20 cellular contexts compared by ENCODE assay signal in the genomic region with DNA sequence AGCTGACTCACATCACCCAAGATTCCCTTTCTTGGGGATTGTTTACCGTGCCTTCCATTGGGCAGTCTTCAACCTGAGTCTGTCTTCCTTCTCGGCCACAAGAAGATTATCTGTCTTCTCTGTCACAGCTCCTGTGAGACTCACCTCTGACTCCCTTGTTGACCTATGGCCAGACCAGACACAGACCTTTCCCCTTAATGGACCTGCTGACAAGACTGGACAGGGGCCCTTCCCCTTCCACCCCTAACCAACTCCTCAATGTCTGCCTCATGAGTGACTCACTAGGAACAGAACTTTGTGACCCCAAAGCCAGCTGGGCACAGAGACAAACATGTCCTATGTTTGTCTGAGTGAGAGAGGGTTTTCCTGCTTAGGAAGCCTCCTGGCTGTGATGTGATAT.
DNase-seq lines count a peak whose midpoint lies in the region; ATAC-seq, FAIRE-seq and TF ChIP-seq lines count a peak whose summit lies in the region.
"Had no signal": no experiment of that assay in that cellular context is flagged by ENCODE, and none has a peak within 500 bp of the region (broad histone marks: within the 10 kb centered on the region; RNA-seq: fewer than 3 reads in every experiment).

No MANE protein-coding gene starts in this region.

- H3K9me3 ChIP-seq in trophoblast cell (ENCODE audit: insufficient read depth, low read depth, low read length) (peaks cover 9% of the 10 kb centered on the region), esophagus muscularis mucosa (peaks cover 0 to 20% (median 12%) of the 10 kb centered on the region in 4 donors), pancreas (no peaks in the 10 kb centered on the region)
- H3K9me3 ChIP-seq: Caco-2 had no signal

- H3K4me2 ChIP-seq in trophoblast cell (ENCODE audit: low read length) = no peak overlapping the region
- H3K4me2 ChIP-seq: BLaER1, GM23338 had no signal

- H2BK12ac ChIP-seq in trophoblast cell (ENCODE audit: low read length) = no peak overlapping the region

- ATAC-seq in pancreas = no peak
- ATAC-seq: GM23338 had no signal

- H3K4me1 ChIP-seq in trophoblast cell (ENCODE audit: control insufficient read depth in 1 of 2, insufficient read depth in 2 of 2, low read length in 2 of 2) (peaks cover 4 to 12% of the 10 kb centered on the region in 2 experiments), esophagus muscularis mucosa (no peaks in the 10 kb centered on the region), pancreas (no peaks in the 10 kb centered on the region)
- H3K4me1 ChIP-seq: Caco-2 had no signal

- no peak for TF ChIP-seq EP300 in esophagus muscularis mucosa (IDR thresholded peaks at IDR 0.05)

- no peak overlapping the region for H3K14ac ChIP-seq in trophoblast cell (ENCODE audit: low read length)

- DNase-seq in activated CD8-positive, alpha-beta memory T cell treated with anti-CD3 and anti-CD28 coated beads, Interleukin-2, amount 50 U/mL, for 48 hours = peak; percentile 10
- DNase-seq in activated CD8-positive, alpha-beta memory T cell treated with anti-CD3 and anti-CD28 coated beads, Interleukin-2, amount 50 U/mL, for 4 hours = no peak
- DNase-seq in LoVo (ENCODE audit: low spot score) (peak; percentile 7), islet precursor cell (peak; percentile 70), trophoblast cell (no peak), iPS-NIHi7 (ENCODE audit: extremely low spot score) (no peak), esophagus muscularis mucosa (ENCODE audit: extremely low spot score) (no peak), pancreas (no peak)
- DNase-seq: AML-193; Caco-2; CD8-positive, alpha-beta memory T cell; DMS 273 treated with DMSO at 0.1 percent for 48 hours; DMS79; EL; H7 had no signal

- no peak overlapping the region for H4K91ac ChIP-seq in trophoblast cell (ENCODE audit: low read depth, low read length)

- H3K79me1 ChIP-seq in trophoblast cell (ENCODE audit: low read length) = no peaks in the 10 kb centered on the region

- no peak overlapping the region for H4K12ac ChIP-seq in trophoblast cell (ENCODE audit: low read depth, low read length)

- H3K4me3 ChIP-seq in trophoblast cell (ENCODE audit: low read depth, low read length) (no peak overlapping the region), esophagus muscularis mucosa (no peak overlapping the region), pancreas (no peak overlapping the region)
- H3K4me3 ChIP-seq: BLaER1, GM23338 had no signal

- H3K23ac ChIP-seq in trophoblast cell (ENCODE audit: low read length) = no peak overlapping the region

- H2AK5ac ChIP-seq in trophoblast cell (ENCODE audit: low read length) = no peak overlapping the region

- peaks cover 2% of the 10 kb centered on the region for H3K79me2 ChIP-seq in trophoblast cell (ENCODE audit: control insufficient read depth, insufficient read depth, low read length, poor library complexity)

- H3K36me3 ChIP-seq in trophoblast cell (ENCODE audit: control insufficient read depth in 1 of 2, insufficient read depth in 2 of 2, low read length in 2 of 2) (no peaks in the 10 kb centered on the region), esophagus muscularis mucosa (no peaks in the 10 kb centered on the region), pancreas (no peaks in the 10 kb centered on the region)
- H3K36me3 ChIP-seq: BLaER1 had no signal

- TF ChIP-seq POLR2A in esophagus muscularis mucosa (IDR thresholded peaks at IDR 0.05; ENCODE audit: low read depth) = no peak

- TF ChIP-seq CTCF in esophagus muscularis mucosa (IDR thresholded peaks at IDR 0.05) (no peak), pancreas (IDR thresholded peaks at IDR 0.05) (no peak)

- H3K18ac ChIP-seq in trophoblast cell (ENCODE audit: low read length) = no peak overlapping the region

- H3K9ac ChIP-seq in trophoblast cell (ENCODE audit: low read length) = no peak overlapping the region
- H3K9ac ChIP-seq: BLaER1 had no signal

- no peak overlapping the region for H2AFZ ChIP-seq in trophoblast cell (ENCODE audit: insufficient read depth, low read length, poor library complexity)
- H2AFZ ChIP-seq: GM23338 had no signal

- no CpG with 5 or more reads among the region's 2 CpGs for WGBS in trophoblast cell (ENCODE audit: extremely low coverage, insufficient coverage, insufficient read length)
- 32% methylated on average over 2 of the region's 2 CpGs for WGBS in esophagus muscularis mucosa
- 20 to 31% methylated on average over 2 of the region's 2 CpGs for WGBS in pancreas, 2 donors

- peak overlapping the region; percentile 32 for H3K27ac ChIP-seq in trophoblast cell (ENCODE audit: low read depth, low read length)
- no peak overlapping the region for H3K27ac ChIP-seq in esophagus muscularis mucosa (replicated peaks in 1 of 4)
- H3K27ac ChIP-seq in pancreas = no peak overlapping the region
- H3K27ac ChIP-seq: 22Rv1, BLaER1 had no signal

- no peak overlapping the region for H2BK120ac ChIP-seq in trophoblast cell (ENCODE audit: insufficient read depth, low read length, poor library complexity)

- no peak for FAIRE-seq in pancreas (lab: Jason Lieb, UNC)
- FAIRE-seq: G401.6, GM12891 had no signal

- H3K27me3 ChIP-seq in trophoblast cell (ENCODE audit: insufficient read depth, low read length) (no peaks in the 10 kb centered on the region), esophagus muscularis mucosa (peaks cover 0 to 63% (median 0%) of the 10 kb centered on the region in 4 donors), pancreas (peaks cover 0 to 6% (median 3%) of the 10 kb centered on the region in 4 donors)
- H3K27me3 ChIP-seq: BLaER1 had no signal

- intact Hi-C loops in esophagus muscularis mucosa (cut with DNase I) = no loop called here
- intact Hi-C loops in pancreas (cut with DNase I) = no loop called here

- no peak overlapping the region for H4K8ac ChIP-seq in trophoblast cell (ENCODE audit: low read depth, low read length)

- no peak overlapping the region for H3K4ac ChIP-seq in trophoblast cell (ENCODE audit: low read depth, low read length)

- no peak overlapping the region for H2BK5ac ChIP-seq in trophoblast cell (ENCODE audit: low read depth, low read length, poor library complexity)

Comparison
In these comparisons a context has a peak if more than half of its experiments do, and no peak if none do; other contexts are left out.
1. DNase-seq: peak in activated CD8-positive, alpha-beta memory T cell treated with anti-CD3 and anti-CD28 coated beads, Interleukin-2, amount 50 U/mL, for 48 hours (single experiment), LoVo (single experiment) and islet precursor cell (single experiment); none in activated CD8-positive, alpha-beta memory T cell treated with anti-CD3 and anti-CD28 coated beads, Interleukin-2, amount 50 U/mL, for 4 hours (single experiment), trophoblast cell (0 of 2), iPS-NIHi7 (single experiment), esophagus muscularis mucosa (single experiment) and pancreas (0 of 6).